In the genomic region with DNA sequence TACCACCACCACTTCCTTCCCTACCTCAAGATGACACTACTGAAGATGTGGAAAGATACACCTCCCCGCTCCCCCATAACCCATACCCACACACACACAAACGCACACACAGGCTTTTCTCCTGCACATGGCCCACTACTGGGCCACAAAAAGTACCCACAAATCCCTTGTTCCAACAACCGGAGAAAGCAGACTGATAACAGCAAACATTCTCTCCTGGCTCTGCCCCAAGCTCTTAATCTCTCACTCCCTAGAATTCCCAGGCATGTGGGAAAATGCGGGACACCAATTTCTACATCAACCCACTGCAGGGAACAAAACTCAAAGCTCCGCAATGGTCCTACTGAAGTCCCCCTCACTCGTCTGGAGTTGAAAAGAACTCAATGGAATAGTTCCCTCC, we compare ENCODE assay signal across 16 cellular contexts.
"Had no signal": no experiment of that assay in that cellular context is flagged by ENCODE, and none has a peak within 500 bp of the region (broad histone marks: within the 10 kb centered on the region; RNA-seq: fewer than 3 reads in every experiment).

No MANE protein-coding gene starts in this region.

- H3K9me3 ChIP-seq: gastrocnemius medialis, mucosa of descending colon, sigmoid colon, thoracic aorta had no signal

- H3K4me3 Mint-ChIP-seq: natural killer cell, neural crest cell had no signal

- H3K4me3 ChIP-seq: gastrocnemius medialis, mucosa of descending colon, sigmoid colon, skin epidermis, thoracic aorta had no signal

- ATAC-seq: gastrocnemius medialis, natural killer cell had no signal

- H3K27me3 ChIP-seq: gastrocnemius medialis, sigmoid colon had no signal

- H3K27ac Mint-ChIP-seq: natural killer cell had no signal

- H3K4me1 ChIP-seq: gastrocnemius medialis, sigmoid colon had no signal

- H3K4me1 Mint-ChIP-seq: natural killer cell had no signal

- DNase-seq: effector memory CD4-positive, alpha-beta T cell; gastrocnemius medialis; glutamatergic neuron; islet precursor cell; mammary epithelial cell; natural killer cell; posterior cingulate gyrus; sigmoid colon; stimulated activated CD4-positive, alpha-beta T cell treated with anti-CD3 and anti-CD28 coated beads, Interleukin-12 subunit alpha, Interleukin-12 subunit beta, amount 100 ng/mL, for 4 hours; stimulated activated naive CD4-positive, alpha-beta T cell had no signal

- FAIRE-seq: endometrium, urothelium cell line had no signal

- H3K36me3 ChIP-seq: gastrocnemius medialis, sigmoid colon, thoracic aorta had no signal

- H3K27ac ChIP-seq: gastrocnemius medialis, sigmoid colon, skin epidermis, thoracic aorta had no signal
